ENCODE assay signal across 19 cellular contexts in the genomic region with DNA sequence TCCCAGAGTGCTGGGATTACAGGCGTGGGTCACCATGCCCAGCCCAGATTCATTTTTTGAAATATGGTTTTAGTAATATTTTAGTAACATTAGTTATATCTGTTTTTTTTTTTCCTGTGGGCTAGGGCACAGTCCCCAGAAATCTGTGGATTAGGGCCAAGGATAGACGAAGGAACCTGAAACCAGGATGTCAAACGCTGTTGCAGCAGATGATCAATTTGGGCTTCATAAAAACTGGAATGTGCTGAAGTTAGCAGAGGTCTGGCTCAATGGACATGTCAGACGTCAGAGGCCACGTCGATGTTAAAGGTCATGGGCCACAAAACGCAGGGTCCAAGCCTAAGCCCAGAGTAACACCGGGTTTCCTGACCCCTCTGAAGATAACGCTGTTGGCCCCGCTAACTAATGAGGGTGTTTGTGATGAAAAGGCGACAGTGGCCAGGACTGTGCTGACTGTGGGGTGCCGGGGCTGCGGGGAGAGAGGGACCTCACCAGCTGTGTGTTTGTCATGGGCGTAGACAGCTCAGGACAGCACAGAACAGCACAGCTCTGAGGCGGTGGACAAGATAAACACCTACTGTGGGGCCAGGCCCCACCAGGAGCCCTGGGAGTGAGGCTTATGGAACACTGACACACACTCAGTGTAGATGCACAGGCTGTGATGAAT.
"Had no signal": no experiment of that assay in that cellular context is flagged by ENCODE, and none has a peak within 500 bp of the region (broad histone marks: within the 10 kb centered on the region; RNA-seq: fewer than 3 reads in every experiment).

No MANE protein-coding gene starts in this region.

- H3K9me3 ChIP-seq: ascending aorta, left lung, ovary, tibial artery, uterus had no signal

- H3K4me1 ChIP-seq: ascending aorta, foreskin keratinocyte, left lung, tibial artery, uterus had no signal

- H3K4me1 Mint-ChIP-seq: neural crest cell; stimulated activated naive B cell treated with anti-CD40 and anti-IgM and Interleukin-4, amounts not matched to agents 10 μg/mL and 1 μg/mL and 100 μg/mL, for 72 hours had no signal

- H3K36me3 Mint-ChIP-seq: stimulated activated naive B cell treated with anti-CD40 and anti-IgM and Interleukin-4, amounts not matched to agents 10 μg/mL and 1 μg/mL and 100 μg/mL, for 72 hours had no signal

- H3K9me3 Mint-ChIP-seq: activated CD4-positive, alpha-beta T cell treated with anti-CD3 and anti-CD28 coated beads, Interleukin-2, amount 10 ng/mL, durations not matched to agents 24 days and 14 days; activated T-cell treated with anti-CD3 and anti-CD28 coated beads, Interleukin-2, amount 50 U/mL, for 24 hours had no signal

- H3K27me3 ChIP-seq: ascending aorta, left lung, ovary, uterus had no signal

- H3K27ac ChIP-seq: ascending aorta, foreskin keratinocyte, left lung, ovary, tibial artery, uterus had no signal

- H3K36me3 ChIP-seq: ascending aorta, left lung, ovary, tibial artery, uterus had no signal

- DNase-seq: activated CD4-positive, alpha-beta T cell treated with anti-CD3 and anti-CD28 coated beads, Interleukin-2, amount 10 ng/mL, durations not matched to agents 24 days and 14 days; activated CD8-positive, alpha-beta T cell treated with anti-CD3 and anti-CD28 coated beads for 36 hours; activated naive CD4-positive, alpha-beta T cell treated with anti-CD3 and anti-CD28 coated beads, Interleukin-2, amount 50 U/mL, for 16 hours; activated T-cell treated with anti-CD3 and anti-CD28 coated beads, Interleukin-2, amount 50 U/mL, for 24 hours; cortex of kidney; glutamatergic neuron; left lung; mammary epithelial cell; ovary; stimulated activated CD4-positive, alpha-beta T cell treated with anti-CD3 and anti-CD28 coated beads, Interleukin-4, amount 100 ng/mL, for 4 hours; stimulated activated naive B cell treated with anti-CD40 and anti-IgM and Interleukin-4, amounts not matched to agents 10 μg/mL and 1 μg/mL and 100 μg/mL, for 72 hours; T1000; uterus had no signal

- H3K4me3 ChIP-seq: ascending aorta, left lung, ovary, tibial artery, uterus had no signal

- H3K4me3 Mint-ChIP-seq: activated CD4-positive, alpha-beta T cell treated with anti-CD3 and anti-CD28 coated beads, Interleukin-2, amount 10 ng/mL, durations not matched to agents 24 days and 14 days; activated CD8-positive, alpha-beta T cell treated with anti-CD3 and anti-CD28 coated beads for 36 hours; activated T-cell treated with anti-CD3 and anti-CD28 coated beads, Interleukin-2, amount 50 U/mL, for 24 hours; neural crest cell; stimulated activated naive B cell treated with anti-CD40 and anti-IgM and Interleukin-4, amounts not matched to agents 10 μg/mL and 1 μg/mL and 100 μg/mL, for 72 hours had no signal

- ATAC-seq: activated CD8-positive, alpha-beta T cell treated with anti-CD3 and anti-CD28 coated beads for 36 hours; foreskin keratinocyte; left lung; sciatic nerve; stimulated activated naive B cell treated with anti-CD40 and anti-IgM and Interleukin-4, amounts not matched to agents 10 μg/mL and 1 μg/mL and 100 μg/mL, for 72 hours had no signal

- H3K27ac Mint-ChIP-seq: activated CD4-positive, alpha-beta T cell treated with anti-CD3 and anti-CD28 coated beads, Interleukin-2, amount 10 ng/mL, durations not matched to agents 24 days and 14 days; activated CD8-positive, alpha-beta T cell treated with anti-CD3 and anti-CD28 coated beads for 36 hours; activated T-cell treated with anti-CD3 and anti-CD28 coated beads, Interleukin-2, amount 50 U/mL, for 24 hours; activated T-helper 2 cell treated with anti-CD3 and anti-CD28 coated beads, Interferon-gamma antibody, Interleukin-2, Interleukin-4, amounts not matched to agents 10 μg/mL and 5 μg/mL and 100 μg/mL, durations not matched to agents 14 hours and 24 hours and 36 hours; stimulated activated naive B cell treated with anti-CD40 and anti-IgM and Interleukin-4, amounts not matched to agents 10 μg/mL and 1 μg/mL and 100 μg/mL, for 72 hours had no signal
